8 cellular contexts compared by ENCODE assay signal in the genomic region with DNA sequence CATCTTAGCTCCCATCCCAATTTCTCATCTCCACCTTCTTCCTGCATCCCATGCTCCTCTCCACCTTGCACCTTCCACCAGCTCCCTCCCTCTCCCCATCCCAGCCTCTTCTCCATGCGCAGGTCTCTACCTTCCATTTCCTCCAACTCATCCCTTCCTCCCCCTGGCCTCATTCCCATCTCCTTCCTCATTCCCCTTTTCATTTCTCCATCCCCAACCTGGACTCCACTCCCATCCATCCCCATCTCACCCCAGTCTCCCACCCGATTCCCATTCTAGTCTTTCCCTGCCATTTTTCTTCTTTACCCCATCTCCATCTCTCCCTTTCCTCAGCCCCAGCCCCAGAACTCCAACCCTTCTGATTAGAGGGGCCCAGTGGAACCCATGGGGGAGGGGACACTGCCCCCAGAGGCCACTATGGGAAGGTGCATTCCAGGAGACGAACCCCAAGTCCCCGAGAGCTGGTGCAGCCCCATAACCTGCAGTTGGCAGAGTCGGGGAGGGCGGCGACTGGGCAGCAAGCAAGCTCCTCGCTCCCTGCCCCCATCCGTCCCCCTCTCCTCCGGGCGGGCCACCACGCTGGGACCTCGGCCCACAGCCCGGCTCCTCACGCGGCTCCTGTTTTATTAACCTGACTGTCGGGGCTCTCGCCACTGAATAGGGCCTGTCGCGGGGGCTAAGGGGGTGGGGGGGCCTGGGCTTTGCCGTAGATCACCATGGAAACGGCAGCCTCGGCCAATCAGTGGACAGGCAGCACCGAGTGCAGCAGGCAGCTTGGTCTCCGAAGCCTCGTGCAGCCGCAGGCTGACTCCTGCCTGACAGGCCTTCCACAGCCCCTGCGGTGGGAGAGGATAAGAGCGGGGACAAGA.
A peak's percentile ranks its signal among the peaks of the same experiment; 100 is the strongest.
DNase-seq lines count a peak whose midpoint lies in the region; ATAC-seq and TF ChIP-seq lines count a peak whose summit lies in the region.

No MANE protein-coding gene starts in this region.

- peak overlapping the region in 1 of 4 donors; percentile 21 for H3K4me3 ChIP-seq in tibial nerve

- TF ChIP-seq EP300 in tibial nerve (IDR thresholded peaks at IDR 0.05) = no peak

- H3K9me3 Mint-ChIP-seq in brain = no peaks in the 10 kb centered on the region

- H3K27me3 ChIP-seq in tibial nerve = peaks cover 0 to 12% of the 10 kb centered on the region in 2 donors

- POLR2A ChIA-PET in RWPE1 (lab: Yijun Ruan, JAX; ENCODE audit: low non-redundant PET) = no interaction called here

- TF ChIP-seq CTCF in RWPE1 (conservative IDR thresholded peaks at IDR 0.05; ENCODE audit: low read depth) (peak; percentile 80), brain (conservative IDR thresholded peaks at IDR 0.05) (peak; percentile 56 to 79), tibial nerve (IDR thresholded peaks at IDR 0.05) (peak; percentile 29 to 56 (median 39))

- no peaks in the 10 kb centered on the region for H3K9me3 ChIP-seq in tibial nerve

- TF ChIP-seq POLR2A in tibial nerve (IDR thresholded peaks at IDR 0.05) = no peak

- H3K4me3 Mint-ChIP-seq in brain = peak overlapping the region; percentile 73 to 82 (median 78)

- H3K36me3 ChIP-seq in tibial nerve = no peaks in the 10 kb centered on the region

- no peaks in the 10 kb centered on the region for H3K36me3 Mint-ChIP-seq in brain

- H3K4me1 Mint-ChIP-seq in brain = peaks cover 95% of the 10 kb centered on the region

- H3K27ac ChIP-seq in RWPE1 (no peak overlapping the region), tibial nerve (no peak overlapping the region)

- WGBS in tibial nerve, 2 donors = 15 to 24% methylated on average over 15 to 26 of the region's 29 CpGs

- peak overlapping the region; percentile 76 to 98 (median 96) for H3K27ac Mint-ChIP-seq in brain

- ATAC-seq in HG02588 (IDR thresholded peaks at IDR 0.05; ENCODE audit: unreplicated experiment) (peak; percentile 53), left lobe of liver (peak; percentile 48)

- DNase-seq in DMS 273 (lab: John Stamatoyannopoulos, UW; ENCODE audit: unreplicated experiment) (peak; percentile 60), DMS 273 treated with DMSO at 0.1 percent for 48 hours (lab: John Stamatoyannopoulos, UW) (no peak), RWPE1 (ENCODE audit: low spot score) (peak; percentile 76), left lobe of liver (ENCODE audit: low spot score) (no peak), tibial nerve (ENCODE audit: low spot score in 2 of 2) (no peak), NOMO-1 treated with DMSO at 0.1 percent for 48 hours (lab: John Stamatoyannopoulos, UW; ENCODE audit: unreplicated experiment) (no peak)

- H3K27me3 Mint-ChIP-seq in brain = peaks cover 5% of the 10 kb centered on the region

- CTCF ChIA-PET in RWPE1 (lab: Yijun Ruan, JAX) = interaction anchor here (0.5 to 1.9 kb wide), 21 partner anchors 9 to 794 kb away, joined by 3 to 17 read pairs (median 4); no protein-coding TSS in a partner anchor

- H3K4me1 ChIP-seq in tibial nerve = peaks cover 0 to 16% (median 2%) of the 10 kb centered on the region in 4 donors

Comparison
In these comparisons a context has a peak if more than half of its experiments do, and no peak if none do; other contexts are left out.
1. DNase-seq: peak in DMS 273 (single experiment) and RWPE1 (single experiment); none in DMS 273 treated with DMSO at 0.1 percent for 48 hours (single experiment), left lobe of liver (single experiment), tibial nerve (0 of 2) and NOMO-1 treated with DMSO at 0.1 percent for 48 hours (single experiment).
2. Peak in every context shown above with its lines, with median percentiles within 50 percentile points of each other: CTCF ChIP-seq.